Comparison of ENCODE assay signal across 8 cellular contexts in the genomic region with DNA sequence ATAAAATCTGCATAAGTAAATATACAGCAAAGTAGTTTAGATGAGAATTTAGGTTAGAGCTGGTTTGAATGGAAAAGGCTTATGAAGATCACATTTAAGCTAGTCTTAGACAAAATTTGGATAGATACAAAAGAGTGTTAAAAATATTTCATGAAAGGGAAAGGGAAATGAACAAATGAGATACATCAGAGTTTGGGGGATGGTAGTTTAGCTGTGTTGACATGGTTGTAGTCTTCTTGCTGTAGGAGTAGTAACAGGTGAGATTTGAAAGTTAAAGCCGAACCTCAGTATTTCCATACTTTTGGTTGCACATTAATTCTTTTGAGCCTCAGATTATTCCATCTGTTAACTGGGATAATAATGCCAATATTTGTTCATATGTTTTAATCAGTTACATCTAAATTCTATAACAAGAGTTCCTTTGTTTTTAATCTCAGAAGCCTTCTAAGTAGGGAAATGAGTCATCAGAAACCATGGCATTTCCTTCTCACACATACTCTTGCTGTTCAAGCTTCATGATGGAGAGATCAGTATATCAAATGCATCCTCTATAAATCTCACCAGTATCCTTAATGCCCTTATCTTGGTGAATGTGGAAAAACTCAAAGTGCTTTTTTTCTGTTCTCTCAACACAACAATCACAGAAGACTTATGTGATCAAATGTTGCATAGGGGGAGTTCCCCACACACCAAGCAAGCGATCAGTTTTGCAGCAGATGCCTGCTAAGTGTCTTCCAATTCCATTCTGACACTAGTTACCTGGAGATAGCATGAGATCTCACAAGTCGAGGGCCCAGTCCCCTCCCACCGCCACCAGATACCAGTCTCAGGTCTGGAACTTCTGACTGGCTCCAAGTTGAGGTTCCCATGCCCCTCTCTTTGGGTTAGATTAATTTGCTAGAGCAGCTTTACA.
DNase-seq lines count a peak whose midpoint lies in the region; ATAC-seq lines count a peak whose summit lies in the region.

No MANE protein-coding gene starts in this region.

- peak; percentile 70 for ATAC-seq in HG03135 (IDR thresholded peaks at IDR 0.05; ENCODE audit: unreplicated experiment)
- peak; percentile 69 to 85 for ATAC-seq in activated naive CD4-positive, alpha-beta T cell treated with anti-CD3 and anti-CD28 coated beads, Interleukin-2, amount 50 U/mL, for 72 hours
- ATAC-seq in stimulated activated effector memory CD8-positive, alpha-beta T cell treated with anti-CD3 and anti-CD28 coated beads, Interleukin-12 subunit alpha, Interleukin-12 subunit beta, amount 100 ng/mL, for 72 hours, result peak; percentile 73

- H3K27ac Mint-ChIP-seq in activated T-cell treated with anti-CD3 and anti-CD28 coated beads, Interleukin-2, amount 50 U/mL, for 24 hours, result peak overlapping the region; percentile 15
- H3K27ac Mint-ChIP-seq in activated naive CD4-positive, alpha-beta T cell treated with anti-CD3 and anti-CD28 coated beads, Interleukin-2, amount 50 U/mL, for 72 hours, result no peak overlapping the region
- no peak overlapping the region for H3K27ac Mint-ChIP-seq in stimulated activated effector memory CD8-positive, alpha-beta T cell treated with anti-CD3 and anti-CD28 coated beads, Interleukin-12 subunit alpha, Interleukin-12 subunit beta, amount 100 ng/mL, for 72 hours

- H3K4me3 Mint-ChIP-seq in activated T-cell treated with anti-CD3 and anti-CD28 coated beads, Interleukin-2, amount 50 U/mL, for 24 hours, result no peak overlapping the region
- no peak overlapping the region for H3K4me3 Mint-ChIP-seq in stimulated activated effector memory CD8-positive, alpha-beta T cell treated with anti-CD3 and anti-CD28 coated beads, Interleukin-12 subunit alpha, Interleukin-12 subunit beta, amount 100 ng/mL, for 72 hours

- no peaks in the 10 kb centered on the region for H3K9me3 Mint-ChIP-seq in activated T-cell treated with anti-CD3 and anti-CD28 coated beads, Interleukin-2, amount 50 U/mL, for 24 hours
- no peaks in the 10 kb centered on the region for H3K9me3 Mint-ChIP-seq in activated naive CD4-positive, alpha-beta T cell treated with anti-CD3 and anti-CD28 coated beads, Interleukin-2, amount 50 U/mL, for 72 hours
- H3K9me3 Mint-ChIP-seq in stimulated activated effector memory CD8-positive, alpha-beta T cell treated with anti-CD3 and anti-CD28 coated beads, Interleukin-12 subunit alpha, Interleukin-12 subunit beta, amount 100 ng/mL, for 72 hours, result no peaks in the 10 kb centered on the region

- no peaks in the 10 kb centered on the region for H3K27me3 Mint-ChIP-seq in activated T-cell treated with anti-CD3 and anti-CD28 coated beads, Interleukin-2, amount 50 U/mL, for 24 hours

- DNase-seq in activated T-cell treated with anti-CD3 and anti-CD28 coated beads, Interleukin-2, amount 50 U/mL, for 24 hours, result no peak
- DNase-seq in activated T-cell treated with anti-CD3 and anti-CD28 coated beads for 4 hours (no peak), NCI-H1436 treated with DMSO at 0.1 percent for 48 hours (lab: John Stamatoyannopoulos, UW) (no peak), NCI-H146 (lab: John Stamatoyannopoulos, UW) (no peak)
- DNase-seq in activated naive CD4-positive, alpha-beta T cell treated with anti-CD3 and anti-CD28 coated beads, Interleukin-2, amount 50 U/mL, for 72 hours (ENCODE audit: low spot score in 2 of 2), result no peak
- DNase-seq in stimulated activated effector memory CD8-positive, alpha-beta T cell treated with anti-CD3 and anti-CD28 coated beads, Interleukin-12 subunit alpha, Interleukin-12 subunit beta, amount 100 ng/mL, for 72 hours (ENCODE audit: low spot score in 2 of 2), result no peak
- DNase-seq in activated effector memory CD4-positive, alpha-beta T cell treated with anti-CD3 and anti-CD28 coated beads, Interleukin-2, amount 50 U/mL, for 16 hours, result no peak

- peaks cover 62% of the 10 kb centered on the region for H3K4me1 Mint-ChIP-seq in activated T-cell treated with anti-CD3 and anti-CD28 coated beads, Interleukin-2, amount 50 U/mL, for 24 hours (ENCODE audit: low read depth)
- peaks cover 44% of the 10 kb centered on the region for H3K4me1 Mint-ChIP-seq in stimulated activated effector memory CD8-positive, alpha-beta T cell treated with anti-CD3 and anti-CD28 coated beads, Interleukin-12 subunit alpha, Interleukin-12 subunit beta, amount 100 ng/mL, for 72 hours

- no peaks in the 10 kb centered on the region for H3K36me3 Mint-ChIP-seq in activated T-cell treated with anti-CD3 and anti-CD28 coated beads, Interleukin-2, amount 50 U/mL, for 24 hours (ENCODE audit: low read depth)
- H3K36me3 Mint-ChIP-seq in activated naive CD4-positive, alpha-beta T cell treated with anti-CD3 and anti-CD28 coated beads, Interleukin-2, amount 50 U/mL, for 72 hours, result peaks cover 0 to 7% of the 10 kb centered on the region in 2 donors
- H3K36me3 Mint-ChIP-seq in stimulated activated effector memory CD8-positive, alpha-beta T cell treated with anti-CD3 and anti-CD28 coated beads, Interleukin-12 subunit alpha, Interleukin-12 subunit beta, amount 100 ng/mL, for 72 hours, result no peaks in the 10 kb centered on the region
